26 cellular contexts compared by ENCODE assay signal in the genomic region with DNA sequence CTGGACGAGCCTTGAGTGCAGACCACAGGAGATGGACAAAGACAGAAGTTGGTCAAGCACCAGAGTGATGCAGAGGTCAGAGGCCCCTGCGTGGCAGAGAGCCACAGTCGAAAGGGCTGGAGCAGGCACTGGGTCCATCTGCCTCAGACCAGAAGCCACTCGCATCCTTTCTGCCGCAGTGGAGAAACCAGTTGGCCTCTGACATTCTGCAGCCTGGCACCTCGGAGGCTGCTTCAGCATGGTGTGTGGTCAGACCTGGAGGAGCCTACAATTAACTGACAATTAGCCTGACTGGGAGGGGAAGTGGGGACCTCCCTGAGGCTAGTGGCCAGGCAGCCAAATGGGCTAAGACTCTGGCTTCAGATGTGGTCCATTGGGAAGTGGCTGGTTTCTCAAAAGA.
"Had no signal": no experiment of that assay in that cellular context is flagged by ENCODE, and none has a peak within 500 bp of the region (broad histone marks: within the 10 kb centered on the region; RNA-seq: fewer than 3 reads in every experiment).

No MANE protein-coding gene starts in this region.

- FAIRE-seq: endometrium, kidney had no signal

- H3K4me1 ChIP-seq: body of pancreas, tibial nerve had no signal

- H3K36me3 ChIP-seq: tibial nerve, vagina had no signal

- H3K27ac ChIP-seq: body of pancreas, tibial nerve, vagina had no signal

- H3K4me3 ChIP-seq: body of pancreas, tibial nerve, vagina had no signal

- DNase-seq: activated CD4-positive, alpha-beta T cell treated with anti-CD3 and anti-CD28 coated beads, Interleukin-2, amount 10 ng/mL, durations not matched to agents 7 days and 5 days; activated CD8-positive, alpha-beta T cell treated with anti-CD3 and anti-CD28 coated beads, Interleukin-2, amount 10 ng/mL, durations not matched to agents 7 days and 5 days; activated naive CD4-positive, alpha-beta T cell treated with Interleukin-2 at 50 U/mL for 16 hours; activated naive CD8-positive, alpha-beta T cell treated with anti-CD3 and anti-CD28 coated beads, Interleukin-2, amount 10 ng/mL, durations not matched to agents 7 days and 5 days; activated T-cell treated with anti-CD3 and anti-CD28 coated beads, Interleukin-2, amount 50 U/mL, for 24 hours; body of pancreas; central memory CD4-positive, alpha-beta T cell; cortex of kidney; erythroblast; foreskin melanocyte; glutamatergic neuron; hippocampal formation; kidney; nucleus accumbens; stimulated activated CD4-positive, alpha-beta T cell treated with anti-CD3 and anti-CD28 coated beads, Interleukin-12 subunit alpha, Interleukin-12 subunit beta, amount 100 ng/mL, for 4 hours; stimulated activated CD4-positive, alpha-beta T cell treated with anti-CD3 and anti-CD28 coated beads, Interleukin-1b, Interleukin-23, amount 100 ng/mL, for 48 hours; stimulated activated naive CD8-positive, alpha-beta T cell treated with anti-CD3 and anti-CD28 coated beads, Interleukin-15, Interleukin-2, amounts not matched to agents 100 U/mL and 50 U/mL, for 24 hours; T-helper 9 cell had no signal

- H3K4me1 Mint-ChIP-seq: activated CD4-positive, alpha-beta T cell treated with anti-CD3 and anti-CD28 coated beads, Interleukin-2, amount 10 ng/mL, durations not matched to agents 7 days and 5 days; activated naive CD8-positive, alpha-beta T cell treated with anti-CD3 and anti-CD28 coated beads, Interleukin-2, amount 10 ng/mL, durations not matched to agents 7 days and 5 days had no signal

- H3K27ac Mint-ChIP-seq: activated CD4-positive, alpha-beta T cell treated with anti-CD3 and anti-CD28 coated beads, Interleukin-2, amount 10 ng/mL, durations not matched to agents 7 days and 5 days; activated CD8-positive, alpha-beta T cell treated with anti-CD3 and anti-CD28 coated beads, Interleukin-2, amount 10 ng/mL, durations not matched to agents 7 days and 5 days; activated naive CD8-positive, alpha-beta T cell treated with anti-CD3 and anti-CD28 coated beads, Interleukin-2, amount 10 ng/mL, durations not matched to agents 7 days and 5 days; activated T-cell treated with anti-CD3 and anti-CD28 coated beads, Interleukin-2, amount 50 U/mL, for 24 hours; activated T-helper 2 cell treated with anti-CD3 and anti-CD28 coated beads, Interferon-gamma antibody, Interleukin-2, Interleukin-4, amounts not matched to agents 10 μg/mL and 5 μg/mL and 100 μg/mL, durations not matched to agents 14 hours and 24 hours and 36 hours; mesothelial cell of epicardium; natural killer cell treated with Interleukin-12 subunit alpha and Interleukin-12 subunit beta and Interleukin-15 and Interleukin-18, amount 100 ng/mL, for 72 hours had no signal

- H3K9me3 ChIP-seq: body of pancreas, tibial nerve, vagina had no signal

- H3K36me3 Mint-ChIP-seq: activated naive CD8-positive, alpha-beta T cell treated with anti-CD3 and anti-CD28 coated beads, Interleukin-2, amount 10 ng/mL, durations not matched to agents 7 days and 5 days; mesothelial cell of epicardium; natural killer cell treated with Interleukin-12 subunit alpha and Interleukin-12 subunit beta and Interleukin-15 and Interleukin-18, amount 100 ng/mL, for 72 hours had no signal

- ATAC-seq: activated CD4-positive, CD25-positive, alpha-beta regulatory T cell treated with anti-CD3 and anti-CD28 coated beads, Interleukin-2, amount 50 U/mL, for 24 hours; activated CD8-positive, alpha-beta T cell treated with anti-CD3 and anti-CD28 coated beads, Interleukin-2, amount 10 ng/mL, durations not matched to agents 7 days and 5 days; body of pancreas; left lobe of liver; natural killer cell treated with Interleukin-12 subunit alpha and Interleukin-12 subunit beta and Interleukin-15 and Interleukin-18, amount 100 ng/mL, for 72 hours; stimulated activated naive CD8-positive, alpha-beta T cell treated with anti-CD3 and anti-CD28 coated beads, Interleukin-15, Interleukin-2, amounts not matched to agents 100 U/mL and 50 U/mL, for 24 hours had no signal

- H3K4me3 Mint-ChIP-seq: activated CD4-positive, alpha-beta T cell treated with anti-CD3 and anti-CD28 coated beads, Interleukin-2, amount 10 ng/mL, durations not matched to agents 7 days and 5 days; activated CD8-positive, alpha-beta T cell treated with anti-CD3 and anti-CD28 coated beads, Interleukin-2, amount 10 ng/mL, durations not matched to agents 7 days and 5 days; activated naive CD8-positive, alpha-beta T cell treated with anti-CD3 and anti-CD28 coated beads, Interleukin-2, amount 10 ng/mL, durations not matched to agents 7 days and 5 days; activated T-cell treated with anti-CD3 and anti-CD28 coated beads, Interleukin-2, amount 50 U/mL, for 24 hours; mesothelial cell of epicardium; natural killer cell treated with Interleukin-12 subunit alpha and Interleukin-12 subunit beta and Interleukin-15 and Interleukin-18, amount 100 ng/mL, for 72 hours had no signal

- H3K9me3 Mint-ChIP-seq: activated CD4-positive, alpha-beta T cell treated with anti-CD3 and anti-CD28 coated beads, Interleukin-2, amount 10 ng/mL, durations not matched to agents 7 days and 5 days; activated naive CD8-positive, alpha-beta T cell treated with anti-CD3 and anti-CD28 coated beads, Interleukin-2, amount 10 ng/mL, durations not matched to agents 7 days and 5 days; activated T-cell treated with anti-CD3 and anti-CD28 coated beads, Interleukin-2, amount 50 U/mL, for 24 hours; activated T-helper 2 cell treated with anti-CD3 and anti-CD28 coated beads, Interferon-gamma antibody, Interleukin-2, Interleukin-4, amounts not matched to agents 10 μg/mL and 5 μg/mL and 100 μg/mL, durations not matched to agents 14 hours and 24 hours and 36 hours; natural killer cell treated with Interleukin-12 subunit alpha and Interleukin-12 subunit beta and Interleukin-15 and Interleukin-18, amount 100 ng/mL, for 72 hours had no signal

- H3K27me3 ChIP-seq: body of pancreas, vagina had no signal
